In the genomic region with DNA sequence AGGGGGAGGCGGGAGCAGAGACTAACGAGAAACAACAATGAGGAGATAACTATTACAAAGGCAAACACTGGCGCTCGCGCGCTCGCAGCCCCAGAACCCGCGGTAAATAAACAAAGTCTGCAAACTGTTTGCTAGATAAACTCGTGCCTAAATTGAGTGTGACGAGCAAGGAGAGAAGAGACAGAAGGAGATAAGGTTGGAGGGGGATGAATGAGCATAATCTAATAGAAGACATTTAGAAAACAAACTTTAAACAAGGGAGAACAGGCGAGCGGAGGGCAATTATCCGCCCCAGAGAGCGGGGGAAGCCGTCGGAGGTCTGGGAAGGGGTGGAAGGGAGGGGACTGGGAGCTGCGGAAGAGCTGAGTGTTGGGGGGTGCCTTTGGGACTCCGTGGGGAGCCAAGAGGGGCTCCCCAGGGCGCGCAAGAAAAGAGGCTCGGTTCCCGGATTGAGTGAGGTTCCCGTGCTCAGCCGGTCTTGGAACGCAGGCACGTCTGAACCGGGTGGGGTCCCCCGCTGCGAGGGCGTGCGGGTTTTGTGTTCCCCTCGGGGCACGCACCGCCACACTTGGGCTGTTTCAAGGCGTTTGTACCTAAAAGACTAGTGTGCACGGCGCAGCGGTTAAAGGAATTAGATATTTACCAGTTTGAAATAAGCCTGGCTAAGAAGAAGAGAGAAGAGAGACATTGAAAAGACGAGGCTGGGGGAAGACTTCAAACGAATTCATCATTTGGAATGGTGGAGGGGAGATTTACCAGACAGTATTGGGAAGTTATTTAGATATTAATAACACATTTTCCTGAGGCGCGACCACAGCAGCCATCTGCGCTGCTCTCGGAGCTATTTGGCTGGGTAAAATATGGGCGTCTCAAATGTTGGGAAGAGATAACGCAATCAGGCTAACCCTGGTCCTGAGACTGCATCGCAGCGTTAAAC, we compare ENCODE assay signal across 23 cellular contexts. TPM values are rescaled to one million over a fixed set of nuclear protein-coding genes. Genes with fewer than 3 reads are reported as not detected.
DNase-seq lines count a peak whose midpoint lies in the region; ATAC-seq and TF ChIP-seq lines count a peak whose summit lies in the region.
"Had no signal": no experiment of that assay in that cellular context is flagged by ENCODE, and none has a peak within 500 bp of the region (broad histone marks: within the 10 kb centered on the region; RNA-seq: fewer than 3 reads in every experiment).

No MANE protein-coding gene starts in this region.

- no peaks in the 10 kb centered on the region for H3K4me1 ChIP-seq in SK-N-SH (ENCODE audit: control insufficient read depth in 1 of 2, insufficient read depth in 2 of 2, low read depth in 1 of 2, low read length in 1 of 2)
- peaks cover 62% of the 10 kb centered on the region for H3K4me1 ChIP-seq in HUES64 (ENCODE audit: insufficient read depth, low read length)
- H3K4me1 ChIP-seq in psoas muscle, result no peaks in the 10 kb centered on the region
- H3K4me1 ChIP-seq: adrenal gland had no signal

- POLR2A ChIA-PET in SK-N-SH (lab: Yijun Ruan, JAX), result no interaction called here

- H3K4me3 ChIP-seq in SK-N-SH (ENCODE audit: low read depth in 2 of 2, low read length in 1 of 2) (no peak overlapping the region), HUES64 (ENCODE audit: low read length) (peak overlapping the region; percentile 46), psoas muscle (peak overlapping the region; percentile 47)
- H3K4me3 ChIP-seq: adrenal gland, sigmoid colon had no signal

- H3K27ac Mint-ChIP-seq in endothelial cell (ENCODE audit: unreplicated experiment), result no peak overlapping the region
- H3K27ac Mint-ChIP-seq: activated T-helper 2 cell treated with anti-CD3 and anti-CD28 coated beads, Interferon-gamma antibody, Interleukin-2, Interleukin-4, amounts not matched to agents 10 μg/mL and 5 μg/mL and 100 μg/mL, durations not matched to agents 14 hours and 24 hours and 36 hours; CD4-positive, alpha-beta T cell had no signal

- H2AFZ ChIP-seq in SK-N-SH (ENCODE audit: low read depth), result no peak overlapping the region

- H3F3A ChIP-seq in SK-N-SH (replicated peaks; ENCODE audit: insufficient read depth), result no peaks in the 10 kb centered on the region

- WGBS in SK-N-SH (ENCODE audit: low lambda C conversion rate), result 8% methylated on average over 48 of the region's 49 CpGs
- under 1% methylated on average over 48 of the region's 49 CpGs for WGBS in HUES64
- WGBS in psoas muscle, 3 donors, result 4 to 8% (median 6%) methylated on average over 47 to 49 of the region's 49 CpGs

- TF ChIP-seq CTCF in SK-N-SH (IDR thresholded peaks at IDR 0.05) (no peak), endothelial cell (IDR thresholded peaks at IDR 0.05; ENCODE audit: unreplicated experiment) (no peak), psoas muscle (IDR thresholded peaks at IDR 0.05) (no peak)

- DNase-seq in SK-N-SH (peak; percentile 49), endothelial cell (ENCODE audit: low spot score) (peak; percentile 13), psoas muscle (no peak), NCI-H146 treated with DMSO at 0.1 percent for 48 hours (lab: John Stamatoyannopoulos, UW; ENCODE audit: unreplicated experiment) (no peak), kidney tubule cell (ENCODE audit: low spot score) (no peak), HPDE6-E6E7 (ENCODE audit: extremely low spot score) (no peak)
- DNase-seq: adrenal gland; caudate nucleus; CD4-positive, alpha-beta T cell; effector CD4-positive, alpha-beta T cell; head of caudate nucleus; NCI-H2107; sigmoid colon; stimulated activated CD4-positive, alpha-beta T cell treated with anti-CD3 and anti-CD28 coated beads, Interleukin-2, amount 100 ng/mL, for 24 hours; substantia nigra had no signal

- no peak overlapping the region for H3K4me3 Mint-ChIP-seq in endothelial cell (ENCODE audit: unreplicated experiment)
- H3K4me3 Mint-ChIP-seq: CD4-positive, alpha-beta T cell had no signal

- peaks cover 49% of the 10 kb centered on the region for H3K27me3 Mint-ChIP-seq in endothelial cell (ENCODE audit: unreplicated experiment)

- no peak for TF ChIP-seq RAD21 in SK-N-SH (IDR thresholded peaks at IDR 0.05; ENCODE audit: low read length)

- CTCF ChIA-PET in SK-N-SH (lab: Yijun Ruan, JAX), result interaction anchor here (0.6 to 1.5 kb wide), 4 partner anchors 27 to 180 kb away, joined by 3 read pairs; no protein-coding TSS in a partner anchor

- H3K9me3 Mint-ChIP-seq in endothelial cell (ENCODE audit: unreplicated experiment), result no peaks in the 10 kb centered on the region
- H3K9me3 Mint-ChIP-seq: activated T-helper 2 cell treated with anti-CD3 and anti-CD28 coated beads, Interferon-gamma antibody, Interleukin-2, Interleukin-4, amounts not matched to agents 10 μg/mL and 5 μg/mL and 100 μg/mL, durations not matched to agents 14 hours and 24 hours and 36 hours; CD4-positive, alpha-beta T cell had no signal

- H3K9me2 ChIP-seq in SK-N-SH, result no peaks in the 10 kb centered on the region

- H3K9me3 ChIP-seq in SK-N-SH (no peaks in the 10 kb centered on the region), HUES64 (ENCODE audit: insufficient read depth, low read depth, low read length) (no peaks in the 10 kb centered on the region), psoas muscle (no peaks in the 10 kb centered on the region)
- H3K9me3 ChIP-seq: adrenal gland, sigmoid colon had no signal

- no peak overlapping the region for H3K9ac ChIP-seq in SK-N-SH
- no peak overlapping the region for H3K9ac ChIP-seq in HUES64 (ENCODE audit: low read depth, low read length)

- intact Hi-C loops in psoas muscle (cut with DNase I), result no loop called here

- peaks cover 58% of the 10 kb centered on the region for H3K4me1 Mint-ChIP-seq in endothelial cell (ENCODE audit: unreplicated experiment)

- TF ChIP-seq EP300 in SK-N-SH (IDR thresholded peaks at IDR 0.05; ENCODE audit: borderline replicate concordance in 1 of 2, low read depth in 1 of 2, low read length in 1 of 2), result no peak

- H3K79me2 ChIP-seq in SK-N-SH (ENCODE audit: insufficient read depth), result no peaks in the 10 kb centered on the region

- H3K36me3 ChIP-seq in SK-N-SH (replicated peaks in 1 of 2; ENCODE audit: control insufficient read depth in 1 of 2, insufficient read depth in 2 of 2, low read length in 1 of 2) (no peaks in the 10 kb centered on the region), HUES64 (ENCODE audit: insufficient read depth, low read length) (no peaks in the 10 kb centered on the region), psoas muscle (ENCODE audit: insufficient read depth in 1 of 2, low read depth in 1 of 2) (no peaks in the 10 kb centered on the region)
- H3K36me3 ChIP-seq: adrenal gland, sigmoid colon had no signal

- peaks cover 6% of the 10 kb centered on the region for H3K36me3 Mint-ChIP-seq in endothelial cell (ENCODE audit: low read depth, unreplicated experiment)

- H3K27me3 ChIP-seq in SK-N-SH (ENCODE audit: insufficient read depth) (peaks cover 100% of the 10 kb centered on the region), HUES64 (ENCODE audit: insufficient read depth, low read length) (peaks cover 100% of the 10 kb centered on the region), psoas muscle (ENCODE audit: insufficient read depth in 3 of 3, low read length in 2 of 3) (peaks cover 0 to 97% (median 31%) of the 10 kb centered on the region in 3 donors)

- no peaks in the 10 kb centered on the region for H4K20me1 ChIP-seq in SK-N-SH (ENCODE audit: insufficient read depth)

- H3K4me2 ChIP-seq in SK-N-SH, result no peak overlapping the region

- H3K27ac ChIP-seq in SK-N-SH (ENCODE audit: low read depth in 2 of 2, low read length in 1 of 2) (no peak overlapping the region), HUES64 (ENCODE audit: low read depth, low read length) (no peak overlapping the region), psoas muscle (no peak overlapping the region)
- H3K27ac ChIP-seq: adrenal gland, RWPE1, sigmoid colon had no signal

- ATAC-seq in SK-N-SH treated with all-trans-retinoic acid at 6 μM for 48 hours (no peak), psoas muscle (no peak)

TF ChIP-seq in SK-N-SH, 30 proteins besides CTCF, POLR2A, EP300 and RAD21:
- TF ChIP-seq NRF1 (IDR thresholded peaks at IDR 0.05; ENCODE audit: low read depth, low read length) (no peak), RCOR1 (IDR thresholded peaks at IDR 0.05; ENCODE audit: low read length) (no peak), SMC3 (IDR thresholded peaks at IDR 0.05; ENCODE audit: low read depth, low read length) (no peak), RXRA (IDR thresholded peaks at IDR 0.05; ENCODE audit: borderline replicate concordance, low read depth) (no peak), POLR2AphosphoS5 (IDR thresholded peaks at IDR 0.05; ENCODE audit: low read depth, low read length) (no peak), TCF12 (IDR thresholded peaks at IDR 0.05) (no peak)

TF ChIP-seq in SK-N-SH treated with all-trans-retinoic acid at 6 μM for 48 hours, 23 proteins besides CTCF, POLR2A, EP300 and RAD21 (continues in another document):
- TF ChIP-seq GLIS3 (CRISPR knock-in tag; IDR thresholded peaks at IDR 0.05), result no peak
- TF ChIP-seq, protein P1, sequence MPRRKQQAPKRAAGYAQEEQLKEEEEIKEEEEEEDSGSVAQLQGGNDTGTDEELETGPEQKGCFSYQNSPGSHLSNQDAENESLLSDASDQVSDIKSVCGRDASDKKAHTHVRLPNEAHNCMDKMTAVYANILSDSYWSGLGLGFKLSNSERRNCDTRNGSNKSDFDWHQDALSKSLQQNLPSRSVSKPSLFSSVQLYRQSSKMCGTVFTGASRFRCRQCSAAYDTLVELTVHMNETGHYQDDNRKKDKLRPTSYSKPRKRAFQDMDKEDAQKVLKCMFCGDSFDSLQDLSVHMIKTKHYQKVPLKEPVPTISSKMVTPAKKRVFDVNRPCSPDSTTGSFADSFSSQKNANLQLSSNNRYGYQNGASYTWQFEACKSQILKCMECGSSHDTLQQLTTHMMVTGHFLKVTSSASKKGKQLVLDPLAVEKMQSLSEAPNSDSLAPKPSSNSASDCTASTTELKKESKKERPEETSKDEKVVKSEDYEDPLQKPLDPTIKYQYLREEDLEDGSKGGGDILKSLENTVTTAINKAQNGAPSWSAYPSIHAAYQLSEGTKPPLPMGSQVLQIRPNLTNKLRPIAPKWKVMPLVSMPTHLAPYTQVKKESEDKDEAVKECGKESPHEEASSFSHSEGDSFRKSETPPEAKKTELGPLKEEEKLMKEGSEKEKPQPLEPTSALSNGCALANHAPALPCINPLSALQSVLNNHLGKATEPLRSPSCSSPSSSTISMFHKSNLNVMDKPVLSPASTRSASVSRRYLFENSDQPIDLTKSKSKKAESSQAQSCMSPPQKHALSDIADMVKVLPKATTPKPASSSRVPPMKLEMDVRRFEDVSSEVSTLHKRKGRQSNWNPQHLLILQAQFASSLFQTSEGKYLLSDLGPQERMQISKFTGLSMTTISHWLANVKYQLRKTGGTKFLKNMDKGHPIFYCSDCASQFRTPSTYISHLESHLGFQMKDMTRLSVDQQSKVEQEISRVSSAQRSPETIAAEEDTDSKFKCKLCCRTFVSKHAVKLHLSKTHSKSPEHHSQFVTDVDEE (CRISPR knock-in tag; IDR thresholded peaks at IDR 0.05), result no peak
- TF ChIP-seq RARB (CRISPR knock-in tag; IDR thresholded peaks at IDR 0.05), result no peak
- TF ChIP-seq BACH2 (CRISPR knock-in tag; IDR thresholded peaks at IDR 0.05; ENCODE audit: borderline replicate concordance), result no peak

RNA-seq across cellular contexts. Expression of a gene that starts 10.6 kb away (rescaled TPM):
- not detected in 2 replicates for polyA plus RNA-seq in SK-N-SH (2012; rRNA removed)
- polyA plus RNA-seq in SK-N-SH (2012; cell fraction: cytosol; rRNA removed), result not detected in 2 replicates
- polyA plus RNA-seq in SK-N-SH (2012; cell fraction: nucleus; rRNA removed), result not detected in 2 replicates
- 0.90 TPM for polyA plus RNA-seq in HUES64 (2013, experiment 1 of 2)
- polyA plus RNA-seq in HUES64 (2013, experiment 2 of 2), result 2.0 TPM
- 1.4 TPM for total RNA-seq in endothelial cell (ENCODE audit: unreplicated experiment)
- 10 to 100 TPM in 1 of 4 donors, 1 to 10 TPM in 3; 2.6 to 11.7 (median 5.4) TPM for total RNA-seq in psoas muscle
- 1 to 10 TPM; 1.7 to 3.3 (median 2.7) TPM for polyA plus RNA-seq in psoas muscle
- total RNA-seq: activated CD8-positive, alpha-beta memory T cell treated with anti-CD3 and anti-CD28 coated beads for 36 hours; activated T-helper 2 cell treated with anti-CD3 and anti-CD28 coated beads, Interferon-gamma antibody, Interleukin-2, Interleukin-4, amounts not matched to agents 10 μg/mL and 5 μg/mL and 100 μg/mL, durations not matched to agents 14 hours and 24 hours and 36 hours; adrenal gland; CD4-positive, alpha-beta T cell; fibroblast of lung; sigmoid colon had no signal
- polyA plus RNA-seq: adrenal gland, AG04450, fibroblast of lung, keratinocyte, sigmoid colon had no signal

Comparison
In these comparisons a context has a peak if more than half of its experiments do, and no peak if none do; other contexts are left out.
1. DNase-seq: peak in SK-N-SH (single experiment) and endothelial cell (single experiment); none in psoas muscle (0 of 2), NCI-H146 treated with DMSO at 0.1 percent for 48 hours (single experiment), kidney tubule cell (single experiment) and HPDE6-E6E7 (single experiment).
2. H3K4me3 ChIP-seq: peak in HUES64 (single experiment) and psoas muscle (single experiment); none in SK-N-SH (0 of 2).